Comparison of ENCODE assay signal across 8 cellular contexts in the genomic region with DNA sequence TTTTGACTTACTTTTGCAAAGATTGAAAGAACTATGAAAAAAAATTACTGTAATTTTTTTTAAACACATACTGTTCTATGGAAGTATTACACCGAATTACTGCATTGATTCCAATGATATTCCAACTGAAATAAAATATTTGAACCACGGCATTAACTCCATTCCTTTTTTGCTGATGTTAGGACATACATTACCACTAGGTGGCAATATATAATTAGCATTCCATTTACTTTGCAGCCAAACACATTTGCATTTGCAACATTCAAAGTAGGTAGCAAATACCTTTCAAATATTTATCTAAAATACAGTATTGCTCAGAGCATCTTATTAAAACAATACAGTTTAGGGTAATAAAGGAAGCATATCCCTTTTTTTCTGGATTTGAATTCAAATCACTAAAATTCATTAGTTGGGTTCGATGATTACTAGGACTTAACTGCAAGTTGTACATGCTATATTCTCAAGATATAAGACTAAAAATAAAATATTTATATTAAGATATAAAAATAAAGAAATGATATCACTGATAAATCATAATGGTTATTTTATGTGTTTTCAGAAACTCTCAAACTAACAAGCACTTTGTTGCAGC. TPM values are rescaled to one million over a fixed set of nuclear protein-coding genes. Genes with fewer than 3 reads are reported as not detected.
A peak's percentile ranks its signal among the peaks of the same experiment; 100 is the strongest.
DNase-seq lines count a peak whose midpoint lies in the region; ATAC-seq and TF ChIP-seq lines count a peak whose summit lies in the region.

No MANE protein-coding gene starts in this region.

- ATAC-seq in GM18519 (IDR thresholded peaks at IDR 0.05; ENCODE audit: low FRiP score, unreplicated experiment) (peak; percentile 45), right lobe of liver (peak in 3 of 4 donors; percentile 51 to 64 (median 52)), GM19324 (IDR thresholded peaks at IDR 0.05; ENCODE audit: low FRiP score, unreplicated experiment) (no peak), sciatic nerve (no peak)

- WGBS in right lobe of liver (ENCODE audit: insufficient coverage, low coverage, low lambda C conversion rate, missing lambda C conversion rate): 36% methylated on average over 3 of the region's 3 CpGs

- H3K27ac ChIP-seq in right lobe of liver: no peak overlapping the region

- no peaks in the 10 kb centered on the region for H3K27me3 ChIP-seq in right lobe of liver

- no peak for TF ChIP-seq POLR2A in right lobe of liver (IDR thresholded peaks at IDR 0.05)

- peaks cover 0 to 10% (median 1%) of the 10 kb centered on the region in 4 donors for H3K4me1 ChIP-seq in right lobe of liver

- H3K36me3 ChIP-seq in right lobe of liver: no peaks in the 10 kb centered on the region

- TF ChIP-seq CTCF in right lobe of liver (IDR thresholded peaks at IDR 0.05): peak; percentile 56 to 81 (median 73)

- H3K4me3 ChIP-seq in right lobe of liver: no peak overlapping the region

- DNase-seq in AG20443 (ENCODE audit: low spot score) (peak; percentile 44), M059J (ENCODE audit: low read depth) (peak; percentile 18), astrocyte of the hippocampus (ENCODE audit: low read depth, low spot score) (peak; percentile 32), right lobe of liver (no peak), sciatic nerve (ENCODE audit: low spot score) (no peak), NCI-H524 treated with DMSO at 0.1 percent for 48 hours (lab: John Stamatoyannopoulos, UW) (no peak)

- intact Hi-C loops in right lobe of liver (cut with DNase I) (no loop called here), sciatic nerve (cut with DNase I) (no loop called here)

- H3K9me3 ChIP-seq in right lobe of liver: peaks cover 0 to 3% (median 0%) of the 10 kb centered on the region in 4 donors

RNA-seq across cellular contexts. Expression of gene LANCL1, which starts 31.3 kb away (rescaled TPM):
- total RNA-seq in M059J (2014; rRNA removed; shearing (Covaris generic)): 28.0 and 46.6 TPM in 2 replicates
- total RNA-seq in right lobe of liver (10 to 100 TPM; 16.1 to 20.6 (median 17.5) TPM), sciatic nerve (46.0 TPM)

Comparison
In these comparisons a context has a peak if more than half of its experiments do, and no peak if none do; other contexts are left out.
1. DNase-seq: peak in AG20443 (single experiment), M059J (single experiment) and astrocyte of the hippocampus (single experiment); none in right lobe of liver (0 of 3), sciatic nerve (single experiment) and NCI-H524 treated with DMSO at 0.1 percent for 48 hours (single experiment).
2. ATAC-seq: peak in GM18519 (single experiment) and right lobe of liver (3 of 4); none in GM19324 (single experiment) and sciatic nerve (single experiment).